8 cellular contexts compared by ENCODE assay signal in genomic region chr1:174158767-174159252, GRCh38. TPM values are rescaled to one million over a fixed set of nuclear protein-coding genes. Genes with fewer than 3 reads are reported as not detected.
DNase-seq lines count a peak whose midpoint lies in the region; ATAC-seq, FAIRE-seq and TF ChIP-seq lines count a peak whose summit lies in the region.

No MANE protein-coding gene starts in this region.

- peak overlapping the region; percentile 79 to 98 (median 91) for H3K4me3 ChIP-seq in BLaER1 treated with 17β-estradiol and CSF1 and Interleukin-3, amounts not matched to agents 10 nM and 100 nM
- H3K4me3 ChIP-seq in SU-DHL-6 (ENCODE audit: insufficient read depth, low read length, poor library complexity, severe bottlenecking) (peak overlapping the region; percentile 57), fibroblast of mammary gland (ENCODE audit: control insufficient read depth, low read depth, low read length) (peak overlapping the region; percentile 69), psoas muscle (peak overlapping the region; percentile 80)

- intact Hi-C loops in psoas muscle (cut with DNase I) = loop anchor here (5.0 kb wide), 1 partner anchor 137 kb away; the partner anchor contains the start of gene RC3H1 (in 2 of the 2)

- no peak overlapping the region for H2AK5ac ChIP-seq in H9 (ENCODE audit: insufficient read length, low read length)

- H3K9me3 Mint-ChIP-seq in H9 = no peaks in the 10 kb centered on the region

- no peak overlapping the region for H2BK12ac ChIP-seq in H9 (ENCODE audit: insufficient read length, low read depth, low read length)

- ATAC-seq in psoas muscle = no peak
- no peak for ATAC-seq in HG03175 (IDR thresholded peaks at IDR 0.05; ENCODE audit: unreplicated experiment)

- H3K27me3 Mint-ChIP-seq in H9 (ENCODE audit: low read depth) = peaks cover 1% of the 10 kb centered on the region

- H3K36me3 Mint-ChIP-seq in H9 (ENCODE audit: insufficient read depth in 1 of 3, low read depth in 3 of 3) = no peaks in the 10 kb centered on the region

- peak overlapping the region in 10 of 11 experiments; percentile 9 to 91 (median 83); a peak in 17 of 22 replicates for H3K27ac ChIP-seq in BLaER1 treated with 17β-estradiol and CSF1 and Interleukin-3, amounts not matched to agents 10 nM and 100 nM
- H3K27ac ChIP-seq in H9 (ENCODE audit: insufficient read length, low read depth, low read length) (no peak overlapping the region), SU-DHL-6 (ENCODE audit: low read depth, low read length) (peak overlapping the region; percentile 63), psoas muscle (peak overlapping the region; percentile 85)

- H3K23me2 ChIP-seq in H9 (ENCODE audit: insufficient read length, low read depth, low read length, poor library complexity, severe bottlenecking) = peaks cover 4% of the 10 kb centered on the region

- no CpG with 5 or more reads among the region's 23 CpGs for WGBS in H9 (ENCODE audit: extremely low coverage, insufficient read length, low lambda C conversion rate)
- 2% methylated on average over 23 of the region's 23 CpGs for WGBS in psoas muscle, 3 donors

- TF ChIP-seq POLR2A in GM12892 (IDR thresholded peaks at IDR 0.05; ENCODE audit: low read depth, low read length) = no peak; the same call in 1 of the 2 replicates

- no peak overlapping the region for H3K4ac ChIP-seq in H9 (ENCODE audit: low read depth, low read length)

- H4K20me1 ChIP-seq in BLaER1 treated with 17β-estradiol and CSF1 and Interleukin-3, amounts not matched to agents 10 nM and 100 nM = peaks cover 0 to 23% (median 4%) of the 10 kb centered on the region in 11 experiments; a peak in 10 of 22 replicates
- H4K20me1 ChIP-seq in H9 (ENCODE audit: control insufficient read depth, insufficient read depth, insufficient read length) (no peaks in the 10 kb centered on the region), SU-DHL-6 (ENCODE audit: low read depth, low read length) (peaks cover 8% of the 10 kb centered on the region; the same call in 1 of the 2 replicates)

- no peak overlapping the region for H4K8ac ChIP-seq in H9 (replicated peaks; ENCODE audit: insufficient read length, low read depth, low read length)

- H3K9me2 ChIP-seq in SU-DHL-6 (replicated peaks; ENCODE audit: insufficient read depth, low read length) = no peaks in the 10 kb centered on the region

- no peak overlapping the region for H2BK15ac ChIP-seq in H9 (ENCODE audit: low read depth, low read length)

- H3K4me2 ChIP-seq in BLaER1 treated with 17β-estradiol and CSF1 and Interleukin-3, amounts not matched to agents 10 nM and 100 nM = peak overlapping the region; percentile 81 to 96 (median 87)
- H3K4me2 ChIP-seq in H9 (ENCODE audit: insufficient read depth, insufficient read length, low read length) (peak overlapping the region; percentile 74), SU-DHL-6 (ENCODE audit: low read depth, low read length, poor library complexity, severe bottlenecking) (peak overlapping the region; percentile 67)

- H4K91ac ChIP-seq in H9 (ENCODE audit: insufficient read length, low read depth, low read length) = no peak overlapping the region

- no peak for TF ChIP-seq CTCF in H9 (conservative IDR thresholded peaks at IDR 0.05)
- no peak for TF ChIP-seq CTCF in SU-DHL-6 (IDR thresholded peaks at IDR 0.05; ENCODE audit: insufficient read depth, low read length, poor library complexity, severe bottlenecking)
- no peak for TF ChIP-seq CTCF in fibroblast of mammary gland (conservative IDR thresholded peaks at IDR 0.05; ENCODE audit: control insufficient read depth, insufficient read depth, low read depth, low read length)
- no peak for TF ChIP-seq CTCF in psoas muscle (IDR thresholded peaks at IDR 0.05)

- H3K14ac ChIP-seq in H9 (ENCODE audit: insufficient read depth, low read length) = no peak overlapping the region

- no peaks in the 10 kb centered on the region for H3K9me3 ChIP-seq in BLaER1 treated with 17β-estradiol and CSF1 and Interleukin-3, amounts not matched to agents 10 nM and 100 nM (replicated peaks in 1 of 11)
- no peaks in the 10 kb centered on the region for H3K9me3 ChIP-seq in H9 (ENCODE audit: control insufficient read depth, low read depth, low read length)
- H3K9me3 ChIP-seq in SU-DHL-6 (ENCODE audit: insufficient read depth, low read length) = no peaks in the 10 kb centered on the region
- no peaks in the 10 kb centered on the region for H3K9me3 ChIP-seq in psoas muscle

- no peak overlapping the region for H3T11ph ChIP-seq in H9 (ENCODE audit: low read length)

- no peak overlapping the region for H2BK20ac ChIP-seq in H9 (ENCODE audit: low read depth, low read length, poor library complexity, severe bottlenecking)

- no peaks in the 10 kb centered on the region for H3K79me2 ChIP-seq in H9 (ENCODE audit: insufficient read depth, low read length)
- peaks cover 26% of the 10 kb centered on the region for H3K79me2 ChIP-seq in SU-DHL-6 (ENCODE audit: insufficient read depth, low read length)

- FAIRE-seq in GM12892 (lab: Jason Lieb, UNC) (no peak), HTR-8/SVneo (lab: Jason Lieb, UNC) (no peak)

- no peak overlapping the region for H3K56ac ChIP-seq in H9 (ENCODE audit: insufficient read length, low read depth, low read length)

- H3K27ac Mint-ChIP-seq in H9 = peak overlapping the region; percentile 0 to 63 (median 44); a peak in 4 of 7 replicates

- no peaks in the 10 kb centered on the region for H3K27me3 ChIP-seq in BLaER1 treated with 17β-estradiol and CSF1 and Interleukin-3, amounts not matched to agents 10 nM and 100 nM
- no peaks in the 10 kb centered on the region for H3K27me3 ChIP-seq in H9 (ENCODE audit: insufficient read depth, low read length)
- H3K27me3 ChIP-seq in SU-DHL-6 (ENCODE audit: low read length) = no peaks in the 10 kb centered on the region
- no peaks in the 10 kb centered on the region for H3K27me3 ChIP-seq in psoas muscle (ENCODE audit: insufficient read depth in 3 of 3, low read length in 2 of 3)

- H3K9ac ChIP-seq in BLaER1 treated with 17β-estradiol and CSF1 and Interleukin-3, amounts not matched to agents 10 nM and 100 nM = peak overlapping the region; percentile 82 to 93 (median 90)
- peak overlapping the region; percentile 63 for H3K9ac ChIP-seq in H9 (ENCODE audit: extremely low read depth, insufficient read length, low read length)
- H3K9ac ChIP-seq in SU-DHL-6 (ENCODE audit: low read length) = peak overlapping the region; percentile 96

- H3K36me3 ChIP-seq in BLaER1 treated with 17β-estradiol and CSF1 and Interleukin-3, amounts not matched to agents 10 nM and 100 nM = no peaks in the 10 kb centered on the region
- H3K36me3 ChIP-seq in SU-DHL-6 (ENCODE audit: low read length) (0 out of 2 replicates have a peak, but pooled peaks cover 3% of the 10 kb centered on the region), psoas muscle (ENCODE audit: insufficient read depth in 1 of 2, low read depth in 1 of 2) (no peaks in the 10 kb centered on the region)

- peak overlapping the region; percentile 40 for H2AFZ ChIP-seq in H9 (ENCODE audit: low read length)
- peak overlapping the region; percentile 87 for H2AFZ ChIP-seq in SU-DHL-6 (ENCODE audit: low read depth, low read length, severe bottlenecking)

- H3F3A ChIP-seq in SU-DHL-6 (ENCODE audit: insufficient read depth) = peaks cover 18% of the 10 kb centered on the region; the same call in 1 of the 2 replicates

- H4K5ac ChIP-seq in H9 (ENCODE audit: insufficient read length, low read depth, low read length) = no peak overlapping the region

- H3K4me1 Mint-ChIP-seq in H9 = peaks cover 20 to 27% of the 10 kb centered on the region in 2 experiments

- no peaks in the 10 kb centered on the region for H3K79me1 ChIP-seq in H9 (ENCODE audit: insufficient read depth, low read depth, low read length, poor library complexity, severe bottlenecking)

- H2BK5ac ChIP-seq in H9 (ENCODE audit: insufficient read length, low read length) = no peak overlapping the region

- H3K4me3 Mint-ChIP-seq in H9 = peak overlapping the region; percentile 84 to 99

- DNase-seq in H9 (no peak), fibroblast of mammary gland (ENCODE audit: low read depth) (no peak), psoas muscle (no peak), GM12892 (ENCODE audit: insufficient read length) (no peak), HTR-8/SVneo (ENCODE audit: insufficient read length, low spot score) (no peak)

- peaks cover 13 to 28% (median 25%) of the 10 kb centered on the region in 10 experiments for H3K4me1 ChIP-seq in BLaER1 treated with 17β-estradiol and CSF1 and Interleukin-3, amounts not matched to agents 10 nM and 100 nM
- H3K4me1 ChIP-seq in H9 (ENCODE audit: insufficient read depth, low read length) = 0 out of 2 replicates have a peak, but pooled peaks cover 4% of the 10 kb centered on the region
- H3K4me1 ChIP-seq in psoas muscle = peaks cover 12% of the 10 kb centered on the region

- no peak overlapping the region for H3K18ac ChIP-seq in H9 (ENCODE audit: insufficient read length, low read depth, low read length)

- H3K23ac ChIP-seq in H9 (ENCODE audit: insufficient read length, low read depth, low read length) = no peak overlapping the region

- H2BK120ac ChIP-seq in H9 (ENCODE audit: low read depth, low read length, poor library complexity, severe bottlenecking) = no peak overlapping the region

RNA-seq across cellular contexts. Expression of gene RABGAP1L, which starts 0.5 kb away (rescaled TPM):
- total RNA-seq in H9 (2021) (146 and 147 TPM in 2 replicates), psoas muscle (10 to 100 TPM in 2 of 4 donors, 1 to 10 TPM in 2; 8.7 to 14.4 (median 11.7) TPM)
- polyA plus RNA-seq in psoas muscle = 1 to 10 TPM; 2.9 to 5.5 (median 5.0) TPM
- polyA plus RNA-seq in GM12892 (2012; ENCODE audit: missing spikeins) = 134 TPM
